Comparison of ENCODE assay signal across 8 cellular contexts in genomic region chr16:2919511-2920255, GRCh38. TPM values are rescaled to one million over a fixed set of nuclear protein-coding genes. Genes with fewer than 3 reads are reported as not detected.
DNase-seq lines count a peak whose midpoint lies in the region; ATAC-seq and TF ChIP-seq lines count a peak whose summit lies in the region.

No MANE protein-coding gene starts in this region.

- H3K9me3 ChIP-seq in ascending aorta (no peaks in the 10 kb centered on the region), right cardiac atrium (ENCODE audit: control insufficient read depth, low read length) (no peaks in the 10 kb centered on the region), skeletal muscle satellite cell (replicated peaks; ENCODE audit: low read length) (no peaks in the 10 kb centered on the region)

- H3K27me3 ChIP-seq in ascending aorta (no peaks in the 10 kb centered on the region), right cardiac atrium (ENCODE audit: control insufficient read depth, insufficient read depth) (no peaks in the 10 kb centered on the region), skeletal muscle satellite cell (ENCODE audit: control insufficient read depth, insufficient read depth, low read length) (no peaks in the 10 kb centered on the region)

- peaks cover 20% of the 10 kb centered on the region for H3K36me3 Mint-ChIP-seq in T-helper 2 cell treated with Interferon-gamma antibody and Interleukin-4, amounts not matched to agents 5 μg/mL and 100 μg/mL, for 36 hours (ENCODE audit: low read depth)

- H3K4me3 ChIP-seq in ascending aorta (peak overlapping the region in 1 of 2 donors; percentile 1), right cardiac atrium (ENCODE audit: low read length) (no peak overlapping the region), skeletal muscle satellite cell (ENCODE audit: low read length) (no peak overlapping the region)

- H3K27ac Mint-ChIP-seq in T-helper 2 cell treated with Interferon-gamma antibody and Interleukin-4, amounts not matched to agents 5 μg/mL and 100 μg/mL, for 36 hours: no peak overlapping the region

- H3K36me3 ChIP-seq in ascending aorta: peaks cover 12 to 24% of the 10 kb centered on the region in 2 donors
- peaks cover 13% of the 10 kb centered on the region for H3K36me3 ChIP-seq in skeletal muscle satellite cell (ENCODE audit: insufficient read depth, low read length)

- TF ChIP-seq CTCF in ascending aorta (IDR thresholded peaks at IDR 0.05): peak; percentile 86 to 95 (median 89)

- no peak overlapping the region for H3K4me2 ChIP-seq in skeletal muscle satellite cell (ENCODE audit: low read length)

- H3K4me3 Mint-ChIP-seq in T-helper 2 cell treated with Interferon-gamma antibody and Interleukin-4, amounts not matched to agents 5 μg/mL and 100 μg/mL, for 36 hours: no peak overlapping the region

- H3K4me1 ChIP-seq in ascending aorta (peaks cover 3 to 9% of the 10 kb centered on the region in 2 donors), right cardiac atrium (ENCODE audit: control insufficient read depth, insufficient read depth, low read length) (peaks cover 1% of the 10 kb centered on the region), skeletal muscle satellite cell (ENCODE audit: control insufficient read depth, insufficient read depth, low read length) (peaks cover 22% of the 10 kb centered on the region)

- peak; percentile 69 for DNase-seq in EH (ENCODE audit: low read depth)
- DNase-seq in LoVo (ENCODE audit: low spot score): peak; percentile 54
- DNase-seq in T-helper 2 cell treated with Interferon-gamma antibody and Interleukin-4, amounts not matched to agents 5 μg/mL and 100 μg/mL, for 36 hours (ENCODE audit: low spot score): peak; percentile 32
- DNase-seq in ascending aorta (ENCODE audit: low spot score in 2 of 2): peak in 1 of 2 donors; percentile 85
- peak in 2 of 3 donors; percentile 40 to 74 for DNase-seq in right cardiac atrium
- no peak for DNase-seq in GF-D8 (lab: John Stamatoyannopoulos, UW)

- H3K9ac ChIP-seq in skeletal muscle satellite cell (ENCODE audit: low read depth, low read length): peak overlapping the region; percentile 15

- ATAC-seq in right cardiac atrium (peak; percentile 52 to 64), HG02610 (IDR thresholded peaks at IDR 0.05; ENCODE audit: unreplicated experiment) (no peak)

- H3K27ac ChIP-seq in ascending aorta: peak overlapping the region; percentile 81 to 84
- H3K27ac ChIP-seq in right cardiac atrium (ENCODE audit: low read length): peak overlapping the region; percentile 64

- no peaks in the 10 kb centered on the region for H3K27me3 Mint-ChIP-seq in T-helper 2 cell treated with Interferon-gamma antibody and Interleukin-4, amounts not matched to agents 5 μg/mL and 100 μg/mL, for 36 hours (ENCODE audit: low read depth)

- 7% methylated on average over 13 of the region's 13 CpGs for WGBS in right cardiac atrium

- H3K9me3 Mint-ChIP-seq in T-helper 2 cell treated with Interferon-gamma antibody and Interleukin-4, amounts not matched to agents 5 μg/mL and 100 μg/mL, for 36 hours: no peaks in the 10 kb centered on the region

- peaks cover 7% of the 10 kb centered on the region for H3K4me1 Mint-ChIP-seq in T-helper 2 cell treated with Interferon-gamma antibody and Interleukin-4, amounts not matched to agents 5 μg/mL and 100 μg/mL, for 36 hours (ENCODE audit: low read depth)

- intact Hi-C loops in ascending aorta (cut with DNase I): loop anchor here (1.0 to 10.0 kb wide), 3 partner anchors 15 to 385 kb away; partner anchors contain the start of genes CEMP1 and PDPK1
- intact Hi-C loops in right cardiac atrium (cut with DNase I): loop anchor here in 1 of 4 donors (5.0 kb wide), 1 partner anchor 52 kb away; no protein-coding TSS in a partner anchor

RNA-seq across cellular contexts. Expression of gene FLYWCH1, which starts 8.0 kb away (rescaled TPM):
- total RNA-seq in ascending aorta (74.3 TPM), right cardiac atrium (10 to 100 TPM; 35.8 to 43.9 (median 36.4) TPM)
- polyA plus RNA-seq in right cardiac atrium: 28.9 TPM
- 30.8 and 40.1 TPM in 2 replicates for total RNA-seq in skeletal muscle satellite cell (2012; rRNA removed)

RNA-seq across cellular contexts. Expression of gene FLYWCH2, which starts 36.7 kb away (rescaled TPM):
- total RNA-seq in ascending aorta: 109 TPM
- total RNA-seq in right cardiac atrium: 10 to 100 TPM; 26.6 to 37.2 (median 29.1) TPM
- polyA plus RNA-seq in right cardiac atrium: 44.3 TPM
- 78.8 and 88.9 TPM in 2 replicates for total RNA-seq in skeletal muscle satellite cell (2012; rRNA removed)

RNA-seq across cellular contexts. Expression of gene KREMEN2, which starts 44.4 kb away (rescaled TPM):
- total RNA-seq in ascending aorta: not detected
- total RNA-seq in right cardiac atrium: not detected
- not detected for polyA plus RNA-seq in right cardiac atrium
- 1.3 TPM in 1 of 2 replicates, not detected in the other for total RNA-seq in skeletal muscle satellite cell (2012; rRNA removed)

RNA-seq across cellular contexts. Expression of gene PAQR4, which starts 49.5 kb away (rescaled TPM):
- total RNA-seq in ascending aorta (9.2 TPM), right cardiac atrium (1 to 10 TPM; 4.0 to 8.8 (median 5.5) TPM)
- polyA plus RNA-seq in right cardiac atrium: 10.3 TPM
- total RNA-seq in skeletal muscle satellite cell (2012; rRNA removed): 5.8 and 10.7 TPM in 2 replicates
